Comparison of ENCODE assay signal across 8 cellular contexts in genomic region chr17:66676421-66676820, GRCh38.
A peak's percentile ranks its signal among the peaks of the same experiment; 100 is the strongest.
DNase-seq lines count a peak whose midpoint lies in the region; FAIRE-seq and TF ChIP-seq lines count a peak whose summit lies in the region.
"Had no signal": no experiment of that assay in that cellular context is flagged by ENCODE, and none has a peak within 500 bp of the region (broad histone marks: within the 10 kb centered on the region; RNA-seq: fewer than 3 reads in every experiment).

No MANE protein-coding gene starts in this region.

- no peak for DNase-seq in HFFc6
- peak; percentile 36 for DNase-seq in NCI-H510A (lab: John Stamatoyannopoulos, UW)
- peak; percentile 25 for DNase-seq in fibroblast of mammary gland (ENCODE audit: low read depth)
- peak; percentile 98 for DNase-seq in small intestine
- DNase-seq in NCI-H187 (lab: John Stamatoyannopoulos, UW) = no peak
- DNase-seq in coronary artery (ENCODE audit: low spot score) = no peak
- no peak for DNase-seq in nucleus accumbens (lab: John Stamatoyannopoulos, UW)
- DNase-seq: NCI-H446 had no signal

- H3K27ac ChIP-seq in small intestine (ENCODE audit: low read depth in 1 of 2, low read length in 1 of 2) (peak overlapping the region; percentile 13 to 17), coronary artery (no peak overlapping the region)

- H3K9me3 ChIP-seq in small intestine (ENCODE audit: control insufficient read depth, low read depth) = no peaks in the 10 kb centered on the region

- peaks cover 2 to 3% of the 10 kb centered on the region in 2 donors for H3K4me1 ChIP-seq in small intestine (ENCODE audit: control insufficient read depth in 2 of 2, insufficient read depth in 1 of 2, low read depth in 1 of 2, low read length in 1 of 2)

- H3K4me3 Mint-ChIP-seq in HFFc6 = peak overlapping the region; percentile 2; the same call in 1 of the 2 replicates

- no peak overlapping the region for H3K4me3 ChIP-seq in fibroblast of mammary gland (ENCODE audit: control insufficient read depth, low read depth, low read length)
- no peak overlapping the region for H3K4me3 ChIP-seq in small intestine (ENCODE audit: low read depth in 1 of 2, low read length in 2 of 2)
- H3K4me3 ChIP-seq in coronary artery = no peak overlapping the region

- H3K9me3 Mint-ChIP-seq in HFFc6 = peaks cover 5% of the 10 kb centered on the region

- no peak for FAIRE-seq in small intestine (lab: Jason Lieb, UNC)

- peaks cover 20% of the 10 kb centered on the region for H3K36me3 Mint-ChIP-seq in HFFc6 (ENCODE audit: low read depth)

- no peaks in the 10 kb centered on the region for H3K36me3 ChIP-seq in small intestine (ENCODE audit: control insufficient read depth in 2 of 2, insufficient read depth in 2 of 2, low read length in 2 of 2)

- 21 to 66% (median 36%) methylated on average over 11 of the region's 11 CpGs for WGBS in small intestine, 3 donors

- H3K27me3 ChIP-seq in small intestine (ENCODE audit: control insufficient read depth in 2 of 2, insufficient read depth in 2 of 2, low read length in 2 of 2) = no peaks in the 10 kb centered on the region

- peaks cover 50% of the 10 kb centered on the region for H3K4me1 Mint-ChIP-seq in HFFc6 (ENCODE audit: low read depth)

- TF ChIP-seq CTCF in HFFc6 (IDR thresholded peaks at IDR 0.05) = no peak
- TF ChIP-seq CTCF in fibroblast of mammary gland (conservative IDR thresholded peaks at IDR 0.05; ENCODE audit: control insufficient read depth, insufficient read depth, low read depth, low read length) = no peak
- TF ChIP-seq CTCF in coronary artery (IDR thresholded peaks at IDR 0.05) = no peak

- H3K27ac Mint-ChIP-seq in HFFc6 = peak overlapping the region; percentile 64

- H3K27me3 Mint-ChIP-seq in HFFc6 (ENCODE audit: insufficient read depth) = peaks cover 6% of the 10 kb centered on the region

Comparison
In these comparisons a context has a peak if more than half of its experiments do, and no peak if none do; other contexts are left out.
1. DNase-seq: peak in NCI-H510A (single experiment), fibroblast of mammary gland (single experiment) and small intestine (single experiment); none in HFFc6 (single experiment), NCI-H187 (0 of 2), coronary artery (single experiment) and nucleus accumbens (0 of 56).
2. H3K27ac ChIP-seq: peak in small intestine (2 of 2); none in coronary artery (0 of 2).